Comparison of ENCODE assay signal across 19 cellular contexts in genomic region chr3:143850877-143851276, GRCh38. TPM values are rescaled to one million over a fixed set of nuclear protein-coding genes. Genes with fewer than 3 reads are reported as not detected.
DNase-seq lines count a peak whose midpoint lies in the region; ATAC-seq and TF ChIP-seq lines count a peak whose summit lies in the region.
"Had no signal": no experiment of that assay in that cellular context is flagged by ENCODE, and none has a peak within 500 bp of the region (broad histone marks: within the 10 kb centered on the region; RNA-seq: fewer than 3 reads in every experiment).

No MANE protein-coding gene starts in this region.

- TF ChIP-seq CTCF in epithelial cell of esophagus (IDR thresholded peaks at IDR 0.05; ENCODE audit: insufficient read depth, low read depth, low read length, missing control alignments) = no peak

- H3K4me3 ChIP-seq in epithelial cell of esophagus (ENCODE audit: low read length) = no peak overlapping the region
- H3K4me3 ChIP-seq: tibial nerve had no signal

- peaks cover 49% of the 10 kb centered on the region for H3K4me1 Mint-ChIP-seq in stimulated activated memory B cell treated with anti-CD40 and anti-IgM and Interleukin-4, amounts not matched to agents 10 μg/mL and 1 μg/mL and 100 μg/mL, for 72 hours
- H3K4me1 Mint-ChIP-seq in activated T-cell treated with anti-CD3 and anti-CD28 coated beads, Interleukin-2, amount 50 U/mL, for 72 hours (ENCODE audit: low read depth) = peaks cover 53% of the 10 kb centered on the region

- ATAC-seq in HG03457 (IDR thresholded peaks at IDR 0.05; ENCODE audit: unreplicated experiment) = peak; percentile 31
- ATAC-seq in stimulated activated memory B cell treated with anti-CD40 and anti-IgM and Interleukin-4, amounts not matched to agents 10 μg/mL and 1 μg/mL and 100 μg/mL, for 72 hours = peak; percentile 73
- ATAC-seq in activated T-cell treated with anti-CD3 and anti-CD28 coated beads, Interleukin-2, amount 50 U/mL, for 72 hours (replicated peaks in 1 of 2) = no peak

- no peak overlapping the region for H3K4me3 Mint-ChIP-seq in stimulated activated memory B cell treated with anti-CD40 and anti-IgM and Interleukin-4, amounts not matched to agents 10 μg/mL and 1 μg/mL and 100 μg/mL, for 72 hours
- H3K4me3 Mint-ChIP-seq in activated T-cell treated with anti-CD3 and anti-CD28 coated beads, Interleukin-2, amount 50 U/mL, for 72 hours = peak overlapping the region in 1 of 2 donors; percentile 7
- H3K4me3 Mint-ChIP-seq: activated naive CD4-positive, alpha-beta T cell treated with anti-CD3 and anti-CD28 coated beads for 36 hours had no signal

- H3K9me3 Mint-ChIP-seq in stimulated activated memory B cell treated with anti-CD40 and anti-IgM and Interleukin-4, amounts not matched to agents 10 μg/mL and 1 μg/mL and 100 μg/mL, for 72 hours = no peaks in the 10 kb centered on the region
- H3K9me3 Mint-ChIP-seq in activated T-cell treated with anti-CD3 and anti-CD28 coated beads, Interleukin-2, amount 50 U/mL, for 72 hours = no peaks in the 10 kb centered on the region
- H3K9me3 Mint-ChIP-seq: activated naive CD4-positive, alpha-beta T cell treated with anti-CD3 and anti-CD28 coated beads for 36 hours had no signal

- DNase-seq in HCEC 1CT = peak; percentile 55
- peak; percentile 53 for DNase-seq in epithelial cell of esophagus (ENCODE audit: low read depth)
- DNase-seq in activated T-cell treated with anti-CD3 and anti-CD28 coated beads, Interleukin-2, amount 50 U/mL, for 72 hours = no peak
- DNase-seq in DMS79 treated with DMSO at 0.1 percent for 48 hours (lab: John Stamatoyannopoulos, UW) = no peak
- DNase-seq in dermis blood vessel endothelial cell = no peak
- DNase-seq: activated CD8-positive, alpha-beta memory T cell treated with anti-CD3 and anti-CD28 coated beads, Interleukin-2, amount 50 U/mL, for 4 hours; activated naive CD4-positive, alpha-beta T cell treated with anti-CD3 and anti-CD28 coated beads for 36 hours; C1 segment of cervical spinal cord; H7; KG1; NCI-H1694 treated with DMSO at 0.1 percent for 48 hours; NCI-H446 treated with DMSO at 0.1 percent for 48 hours; retina; SIG-M5; stimulated activated CD4-positive, alpha-beta T cell treated with anti-CD3 and anti-CD28 coated beads, Interleukin-1b, Interleukin-23, amount 100 ng/mL, for 48 hours; T-helper 9 cell had no signal

- H3K27me3 Mint-ChIP-seq in stimulated activated memory B cell treated with anti-CD40 and anti-IgM and Interleukin-4, amounts not matched to agents 10 μg/mL and 1 μg/mL and 100 μg/mL, for 72 hours = no peaks in the 10 kb centered on the region
- no peaks in the 10 kb centered on the region for H3K27me3 Mint-ChIP-seq in activated T-cell treated with anti-CD3 and anti-CD28 coated beads, Interleukin-2, amount 50 U/mL, for 72 hours (ENCODE audit: low read depth)

- no peaks in the 10 kb centered on the region for H3K36me3 Mint-ChIP-seq in stimulated activated memory B cell treated with anti-CD40 and anti-IgM and Interleukin-4, amounts not matched to agents 10 μg/mL and 1 μg/mL and 100 μg/mL, for 72 hours
- H3K36me3 Mint-ChIP-seq in activated T-cell treated with anti-CD3 and anti-CD28 coated beads, Interleukin-2, amount 50 U/mL, for 72 hours (ENCODE audit: insufficient read depth in 2 of 2) = peaks cover 0 to 2% of the 10 kb centered on the region in 2 donors

- no peak overlapping the region for H3K27ac Mint-ChIP-seq in stimulated activated memory B cell treated with anti-CD40 and anti-IgM and Interleukin-4, amounts not matched to agents 10 μg/mL and 1 μg/mL and 100 μg/mL, for 72 hours
- H3K27ac Mint-ChIP-seq in activated T-cell treated with anti-CD3 and anti-CD28 coated beads, Interleukin-2, amount 50 U/mL, for 72 hours = no peak overlapping the region
- H3K27ac Mint-ChIP-seq: activated naive CD4-positive, alpha-beta T cell treated with anti-CD3 and anti-CD28 coated beads for 36 hours had no signal

RNA-seq across cellular contexts. Expression of gene SLC9A9, which starts 2.6 kb away (rescaled TPM):
- total RNA-seq in activated T-cell treated with anti-CD3 and anti-CD28 coated beads, Interleukin-2, amount 50 U/mL, for 72 hours = 1 to 10 TPM; 4.3 to 5.2 TPM
- total RNA-seq in dermis blood vessel endothelial cell = 3.2 and 3.6 TPM in 2 replicates

Comparison
In these comparisons a context has a peak if more than half of its experiments do, and no peak if none do; other contexts are left out.
1. DNase-seq: peak in HCEC 1CT (single experiment) and epithelial cell of esophagus (single experiment); none in activated T-cell treated with anti-CD3 and anti-CD28 coated beads, Interleukin-2, amount 50 U/mL, for 72 hours (0 of 2), DMS79 treated with DMSO at 0.1 percent for 48 hours (single experiment) and dermis blood vessel endothelial cell (single experiment).
2. ATAC-seq: peak in HG03457 (single experiment) and stimulated activated memory B cell treated with anti-CD40 and anti-IgM and Interleukin-4, amounts not matched to agents 10 μg/mL and 1 μg/mL and 100 μg/mL, for 72 hours (single experiment); none in activated T-cell treated with anti-CD3 and anti-CD28 coated beads, Interleukin-2, amount 50 U/mL, for 72 hours (0 of 2).